Comparison of ENCODE assay signal across 1 cellular context in genomic region chr6:39280247-39280731, GRCh38.
TF ChIP-seq lines count a peak whose summit lies in the region.

No MANE protein-coding gene starts in this region.

TF ChIP-seq in endothelial cell of umbilical vein, 7 proteins besides CTCF, POLR2A, EP300 and RAD21:
- no peak for TF ChIP-seq JUN (IDR thresholded peaks at IDR 0.05; ENCODE audit: borderline replicate concordance, insufficient read depth, insufficient read length, low read depth)
- TF ChIP-seq FOS (IDR thresholded peaks at IDR 0.05; ENCODE audit: borderline replicate concordance, insufficient read depth, low read length) = peak; percentile 36
